1 cellular context compared by ENCODE assay signal in genomic region chr14:23617539-23617938, GRCh38.
TF ChIP-seq lines count a peak whose summit lies in the region.

No MANE protein-coding gene starts in this region.

TF ChIP-seq in HepG2, 621 proteins besides CTCF, POLR2A, EP300 and RAD21 (continued from another document and continues in another):
- TF ChIP-seq ZBTB3 (CRISPR knock-in tag; IDR thresholded peaks at IDR 0.05; ENCODE audit: borderline replicate concordance, low read depth), result no peak
- TF ChIP-seq ZSCAN12 (CRISPR knock-in tag; IDR thresholded peaks at IDR 0.05), result no peak
- TF ChIP-seq GMEB2 (CRISPR knock-in tag; IDR thresholded peaks at IDR 0.05; ENCODE audit: low read depth), result no peak
- TF ChIP-seq IKZF1 (IDR thresholded peaks at IDR 0.05), result no peak
- TF ChIP-seq ZFP41 (CRISPR knock-in tag; IDR thresholded peaks at IDR 0.05; ENCODE audit: borderline replicate concordance), result no peak
- TF ChIP-seq GMEB1 (CRISPR knock-in tag; IDR thresholded peaks at IDR 0.05; ENCODE audit: borderline replicate concordance), result no peak
- no peak for TF ChIP-seq ELF4 (CRISPR knock-in tag; IDR thresholded peaks at IDR 0.05; ENCODE audit: borderline replicate concordance)
- no peak for TF ChIP-seq ISX (CRISPR knock-in tag; conservative IDR thresholded peaks at IDR 0.05)
- TF ChIP-seq BCL6 (CRISPR knock-in tag; IDR thresholded peaks at IDR 0.05), result peak; percentile 67
- no peak for TF ChIP-seq MBNL3 (CRISPR knock-in tag; conservative IDR thresholded peaks at IDR 0.05)
- no peak for TF ChIP-seq NCOR1 (IDR thresholded peaks at IDR 0.05; ENCODE audit: borderline replicate concordance, low read length)
- no peak for TF ChIP-seq ZNF335 (CRISPR knock-in tag; IDR thresholded peaks at IDR 0.05)
- TF ChIP-seq AKNA (CRISPR knock-in tag; IDR thresholded peaks at IDR 0.05; ENCODE audit: borderline replicate concordance), result no peak
- no peak for TF ChIP-seq ZNF251 (CRISPR knock-in tag; IDR thresholded peaks at IDR 0.05)
- TF ChIP-seq FOXO4 (CRISPR knock-in tag; conservative IDR thresholded peaks at IDR 0.05), result no peak
- no peak for TF ChIP-seq HOXA5 (CRISPR knock-in tag; IDR thresholded peaks at IDR 0.05)
- TF ChIP-seq MXD4 (CRISPR knock-in tag; IDR thresholded peaks at IDR 0.05), result no peak
- TF ChIP-seq ZNF468 (CRISPR knock-in tag; IDR thresholded peaks at IDR 0.05), result no peak
- no peak for TF ChIP-seq ZNF562 (CRISPR knock-in tag; IDR thresholded peaks at IDR 0.05; ENCODE audit: borderline replicate concordance)
- no peak for TF ChIP-seq NFIC (IDR thresholded peaks at IDR 0.05; ENCODE audit: low read length)
- no peak for TF ChIP-seq CENPX (CRISPR knock-in tag; IDR thresholded peaks at IDR 0.05)
- no peak for TF ChIP-seq RFX5 (IDR thresholded peaks at IDR 0.05; ENCODE audit: low read depth, low read length)
- 0 out of 4 replicates have a peak, but pooled peaks of 1 of the 2 experiments have one; percentile 15 for TF ChIP-seq NR2F1 (CRISPR knock-in tag; IDR thresholded peaks at IDR 0.05)
- no peak for TF ChIP-seq ZNF326 (CRISPR knock-in tag; IDR thresholded peaks at IDR 0.05; ENCODE audit: borderline replicate concordance)
- TF ChIP-seq E2F5 (CRISPR knock-in tag; conservative IDR thresholded peaks at IDR 0.05), result no peak
- no peak for TF ChIP-seq KDM1A (CRISPR knock-in tag; IDR thresholded peaks at IDR 0.05)
- no peak for TF ChIP-seq ZNF205 (CRISPR knock-in tag; IDR thresholded peaks at IDR 0.05)
- no peak for TF ChIP-seq REXO4 (CRISPR knock-in tag; IDR thresholded peaks at IDR 0.05; ENCODE audit: borderline replicate concordance)
- TF ChIP-seq GLMP (CRISPR knock-in tag; IDR thresholded peaks at IDR 0.05; ENCODE audit: borderline replicate concordance), result no peak
- TF ChIP-seq SAP130 (CRISPR knock-in tag; IDR thresholded peaks at IDR 0.05; ENCODE audit: low read depth), result peak; percentile 28; the same call in 1 of the 2 replicates
- TF ChIP-seq ZNF740 (CRISPR knock-in tag; IDR thresholded peaks at IDR 0.05), result no peak
- no peak for TF ChIP-seq GZF1 (CRISPR knock-in tag; IDR thresholded peaks at IDR 0.05)
- TF ChIP-seq KLF6 (CRISPR knock-in tag; IDR thresholded peaks at IDR 0.05), result no peak
- no peak for TF ChIP-seq RFXANK (CRISPR knock-in tag; IDR thresholded peaks at IDR 0.05)
- TF ChIP-seq NR0B2 (CRISPR knock-in tag; IDR thresholded peaks at IDR 0.05), result no peak
- no peak for TF ChIP-seq SMARCC2 (IDR thresholded peaks at IDR 0.05)
- peak; percentile 60 for TF ChIP-seq NR2F6 (IDR thresholded peaks at IDR 0.05)
- TF ChIP-seq NR2F6 (CRISPR knock-in tag; IDR thresholded peaks at IDR 0.05), result no peak
- TF ChIP-seq ZSCAN20 (CRISPR knock-in tag; IDR thresholded peaks at IDR 0.05; ENCODE audit: borderline replicate concordance), result no peak
- no peak for TF ChIP-seq CHD4 (IDR thresholded peaks at IDR 0.05; ENCODE audit: borderline replicate concordance, low read length)
- no peak for TF ChIP-seq TBP (CRISPR knock-in tag; IDR thresholded peaks at IDR 0.05)
- TF ChIP-seq FIP1L1 (IDR thresholded peaks at IDR 0.05; ENCODE audit: borderline replicate concordance, insufficient read depth, low read depth, low read length), result no peak
- TF ChIP-seq TCF7L2 (IDR thresholded peaks at IDR 0.05; ENCODE audit: low read depth, low read length), result no peak
- TF ChIP-seq HNRNPK (IDR thresholded peaks at IDR 0.05; ENCODE audit: low read depth, low read length, poor library complexity, severe bottlenecking), result no peak
- no peak for TF ChIP-seq ATM (IDR thresholded peaks at IDR 0.05; ENCODE audit: borderline replicate concordance)
